29 cellular contexts compared by ENCODE assay signal in genomic region chr9:74653437-74654080, GRCh38.
"Had no signal": no experiment of that assay in that cellular context is flagged by ENCODE, and none has a peak within 500 bp of the region (broad histone marks: within the 10 kb centered on the region; RNA-seq: fewer than 3 reads in every experiment).

No MANE protein-coding gene starts in this region.

- H3K4me3 ChIP-seq: ascending aorta, cardiac muscle cell, colonic mucosa, gastroesophageal sphincter, hepatocyte, pancreas, right lobe of liver, skin epidermis, stomach, tibial artery, upper lobe of right lung had no signal

- H3K27ac ChIP-seq: ascending aorta, cardiac muscle cell, colonic mucosa, gastroesophageal sphincter, hepatocyte, pancreas, right lobe of liver, skin epidermis, stomach, tibial artery, upper lobe of right lung had no signal

- H3K4me2 ChIP-seq: hepatocyte had no signal

- H3K79me2 ChIP-seq: hepatocyte had no signal

- H3K36me3 ChIP-seq: ascending aorta, cardiac muscle cell, colonic mucosa, gastroesophageal sphincter, pancreas, right lobe of liver, stomach, tibial artery, upper lobe of right lung had no signal

- H2AFZ ChIP-seq: hepatocyte had no signal

- H3K4me1 ChIP-seq: ascending aorta, colonic mucosa, gastroesophageal sphincter, pancreas, right lobe of liver, stomach, tibial artery, upper lobe of right lung had no signal

- DNase-seq: activated CD4-positive, alpha-beta memory T cell treated with anti-CD3 and anti-CD28 coated beads, Interleukin-2, amount 10 ng/mL, durations not matched to agents 7 days and 5 days; activated CD4-positive, alpha-beta T cell treated with anti-CD3 and anti-CD28 coated beads for 1 hour; activated CD4-positive, alpha-beta T cell treated with anti-CD3 and anti-CD28 coated beads, Interleukin-2, amount 10 ng/mL, durations not matched to agents 7 days and 5 days; activated CD8-positive, alpha-beta memory T cell treated with anti-CD3 and anti-CD28 coated beads, Interleukin-2, amount 50 U/mL, for 48 hours; activated gamma-delta T cell; activated naive CD4-positive, alpha-beta T cell treated with anti-CD3 and anti-CD28 coated beads, Interleukin-2, amount 10 ng/mL, durations not matched to agents 7 days and 5 days; activated naive CD8-positive, alpha-beta T cell treated with anti-CD3 and anti-CD28 coated beads, Interleukin-2, amount 10 ng/mL, durations not matched to agents 7 days and 5 days; activated T-cell treated with anti-CD3 and anti-CD28 coated beads, Interleukin-2, amount 50 U/mL, for 24 hours; cerebellar nuclear complex; colonic mucosa; effector CD8-positive, alpha-beta T cell; left cardiac atrium; mammary epithelial cell; naive thymus-derived CD4-positive, alpha-beta T cell; nucleus accumbens; pancreas; right lobe of liver; stimulated activated CD4-positive, alpha-beta T cell treated with anti-CD3 and anti-CD28 coated beads, Interleukin-15, amount 100 ng/mL, for 24 hours; stimulated activated CD4-positive, alpha-beta T cell treated with anti-CD3 and anti-CD28 coated beads, Interleukin-2, amount 100 ng/mL, for 24 hours; stimulated activated naive B cell treated with anti-CD40 and anti-IgM and Interleukin-4, amounts not matched to agents 10 μg/mL and 1 μg/mL and 100 μg/mL, for 72 hours; stomach; T-helper 2 cell; tibial artery; upper lobe of right lung had no signal

- H3K9me3 ChIP-seq: ascending aorta, colonic mucosa, gastroesophageal sphincter, pancreas, right lobe of liver, stomach, tibial artery, upper lobe of right lung had no signal

- ATAC-seq: gastroesophageal sphincter; left cardiac atrium; naive thymus-derived CD4-positive, alpha-beta T cell; pancreas; right lobe of liver; stimulated activated naive B cell treated with anti-CD40 and anti-IgM and Interleukin-4, amounts not matched to agents 10 μg/mL and 1 μg/mL and 100 μg/mL, for 72 hours; upper lobe of right lung had no signal

- H3K27me3 ChIP-seq: ascending aorta, cardiac muscle cell, colonic mucosa, gastroesophageal sphincter, hepatocyte, pancreas, right lobe of liver, stomach, tibial artery, upper lobe of right lung had no signal
